13 cellular contexts compared by ENCODE assay signal in genomic region chr22:24144471-24145115, GRCh38. TPM values are rescaled to one million over a fixed set of nuclear protein-coding genes. Genes with fewer than 3 reads are reported as not detected.
A peak's percentile ranks its signal among the peaks of the same experiment; 100 is the strongest.
DNase-seq lines count a peak whose midpoint lies in the region; ATAC-seq and TF ChIP-seq lines count a peak whose summit lies in the region.
"Had no signal": no experiment of that assay in that cellular context is flagged by ENCODE, and none has a peak within 500 bp of the region (broad histone marks: within the 10 kb centered on the region; RNA-seq: fewer than 3 reads in every experiment).

No MANE protein-coding gene starts in this region.

- TF ChIP-seq CTCF in lower lobe of right lung (IDR thresholded peaks at IDR 0.05): no peak
- TF ChIP-seq CTCF in tibial nerve (IDR thresholded peaks at IDR 0.05): no peak

- no peak overlapping the region for H3K4me3 Mint-ChIP-seq in activated naive CD4-positive, alpha-beta T cell treated with anti-CD3 and anti-CD28 coated beads, Interleukin-2, amount 10 ng/mL, durations not matched to agents 7 days and 5 days
- H3K4me3 Mint-ChIP-seq in activated naive CD4-positive, alpha-beta T cell treated with anti-CD3 and anti-CD28 coated beads for 36 hours: no peak overlapping the region
- H3K4me3 Mint-ChIP-seq in activated CD8-positive, alpha-beta T cell treated with anti-CD3 and anti-CD28 coated beads, Interleukin-2, amount 10 ng/mL, durations not matched to agents 7 days and 5 days: no peak overlapping the region

- ATAC-seq in activated CD8-positive, alpha-beta T cell treated with anti-CD3 and anti-CD28 coated beads, Interleukin-2, amount 10 ng/mL, durations not matched to agents 7 days and 5 days: no peak
- ATAC-seq in lower lobe of right lung (no peak), GM19328 (IDR thresholded peaks at IDR 0.05; ENCODE audit: unreplicated experiment) (no peak)

- POLR2A ChIA-PET in activated CD8-positive, alpha-beta T cell treated with anti-CD3 and anti-CD28 coated beads, Interleukin-2, amount 10 ng/mL, durations not matched to agents 7 days and 5 days (lab: Charles Lee): interaction anchor here (1.4 to 3.9 kb wide), 2 partner anchors 9 to 11 kb away, joined by 3 to 30 read pairs; no protein-coding TSS in a partner anchor

- H3K4me1 Mint-ChIP-seq in activated naive CD4-positive, alpha-beta T cell treated with anti-CD3 and anti-CD28 coated beads, Interleukin-2, amount 10 ng/mL, durations not matched to agents 7 days and 5 days: peaks cover 84% of the 10 kb centered on the region
- peaks cover 72% of the 10 kb centered on the region for H3K4me1 Mint-ChIP-seq in activated naive CD4-positive, alpha-beta T cell treated with anti-CD3 and anti-CD28 coated beads for 36 hours (ENCODE audit: low read depth)
- H3K4me1 Mint-ChIP-seq in activated CD8-positive, alpha-beta T cell treated with anti-CD3 and anti-CD28 coated beads, Interleukin-2, amount 10 ng/mL, durations not matched to agents 7 days and 5 days (ENCODE audit: low read depth): peaks cover 89% of the 10 kb centered on the region

- no peak for DNase-seq in activated naive CD4-positive, alpha-beta T cell treated with anti-CD3 and anti-CD28 coated beads, Interleukin-2, amount 10 ng/mL, durations not matched to agents 7 days and 5 days
- no peak for DNase-seq in activated naive CD4-positive, alpha-beta T cell treated with anti-CD3 and anti-CD28 coated beads for 36 hours
- DNase-seq in activated CD8-positive, alpha-beta T cell treated with anti-CD3 and anti-CD28 coated beads, Interleukin-2, amount 10 ng/mL, durations not matched to agents 7 days and 5 days: no peak
- DNase-seq in lower lobe of right lung (no peak), tibial nerve (ENCODE audit: low spot score in 2 of 2) (no peak), Ammon's horn (ENCODE audit: low spot score) (no peak), cerebellum (ENCODE audit: low spot score) (no peak)
- DNase-seq: activated CD4-positive, alpha-beta T cell treated with anti-CD3 and anti-CD28 coated beads, Interleukin-2, amount 50 U/mL, for 4 hours; GDM1; HCEC 1CT; NCI-H446 treated with DMSO at 0.1 percent for 48 hours; SJCRH30 had no signal

- H3K27me3 Mint-ChIP-seq in activated naive CD4-positive, alpha-beta T cell treated with anti-CD3 and anti-CD28 coated beads, Interleukin-2, amount 10 ng/mL, durations not matched to agents 7 days and 5 days: no peaks in the 10 kb centered on the region
- H3K27me3 Mint-ChIP-seq in activated naive CD4-positive, alpha-beta T cell treated with anti-CD3 and anti-CD28 coated beads for 36 hours (ENCODE audit: low read depth): no peaks in the 10 kb centered on the region
- no peaks in the 10 kb centered on the region for H3K27me3 Mint-ChIP-seq in activated CD8-positive, alpha-beta T cell treated with anti-CD3 and anti-CD28 coated beads, Interleukin-2, amount 10 ng/mL, durations not matched to agents 7 days and 5 days (ENCODE audit: low read depth)

- no peak for TF ChIP-seq POLR2A in tibial nerve (IDR thresholded peaks at IDR 0.05)

- no peaks in the 10 kb centered on the region for H3K9me3 ChIP-seq in lower lobe of right lung
- H3K9me3 ChIP-seq in tibial nerve: no peaks in the 10 kb centered on the region
- H3K9me3 ChIP-seq: SJCRH30 had no signal

- H3K27ac ChIP-seq in lower lobe of right lung: peak overlapping the region; percentile 80
- peak overlapping the region in 3 of 4 donors; percentile 72 to 77 (median 77) for H3K27ac ChIP-seq in tibial nerve
- H3K27ac ChIP-seq: SJCRH30 had no signal

- intact Hi-C loops in activated naive CD4-positive, alpha-beta T cell treated with anti-CD3 and anti-CD28 coated beads for 36 hours (cut with micrococcal nuclease): no loop called here
- intact Hi-C loops in lower lobe of right lung (cut with DNase I): no loop called here

- H3K36me3 ChIP-seq in lower lobe of right lung (no peaks in the 10 kb centered on the region), tibial nerve (peaks cover 0 to 12% (median 0%) of the 10 kb centered on the region in 3 donors)
- H3K36me3 ChIP-seq: SJCRH30 had no signal

- H3K27ac Mint-ChIP-seq in activated naive CD4-positive, alpha-beta T cell treated with anti-CD3 and anti-CD28 coated beads, Interleukin-2, amount 10 ng/mL, durations not matched to agents 7 days and 5 days: peak overlapping the region; percentile 58
- H3K27ac Mint-ChIP-seq in activated naive CD4-positive, alpha-beta T cell treated with anti-CD3 and anti-CD28 coated beads for 36 hours: no peak overlapping the region
- peak overlapping the region; percentile 60 for H3K27ac Mint-ChIP-seq in activated CD8-positive, alpha-beta T cell treated with anti-CD3 and anti-CD28 coated beads, Interleukin-2, amount 10 ng/mL, durations not matched to agents 7 days and 5 days

- TF ChIP-seq EP300 in tibial nerve (IDR thresholded peaks at IDR 0.05): no peak

- no peaks in the 10 kb centered on the region for H3K9me3 Mint-ChIP-seq in activated naive CD4-positive, alpha-beta T cell treated with anti-CD3 and anti-CD28 coated beads, Interleukin-2, amount 10 ng/mL, durations not matched to agents 7 days and 5 days
- no peaks in the 10 kb centered on the region for H3K9me3 Mint-ChIP-seq in activated naive CD4-positive, alpha-beta T cell treated with anti-CD3 and anti-CD28 coated beads for 36 hours
- H3K9me3 Mint-ChIP-seq in activated CD8-positive, alpha-beta T cell treated with anti-CD3 and anti-CD28 coated beads, Interleukin-2, amount 10 ng/mL, durations not matched to agents 7 days and 5 days (ENCODE audit: insufficient read depth): no peaks in the 10 kb centered on the region

- CTCF ChIA-PET in activated naive CD4-positive, alpha-beta T cell treated with anti-CD3 and anti-CD28 coated beads, Interleukin-2, amount 10 ng/mL, durations not matched to agents 7 days and 5 days (lab: Charles Lee): interaction anchor here (1.6 kb wide), 1 partner anchor 10 kb away, joined by 5 read pairs; no protein-coding TSS in a partner anchor
- CTCF ChIA-PET in activated naive CD4-positive, alpha-beta T cell treated with anti-CD3 and anti-CD28 coated beads for 36 hours (lab: Charles Lee): interaction anchor here (0.6 to 0.9 kb wide), 2 partner anchors 9 to 612 kb away, joined by 3 read pairs; no protein-coding TSS in a partner anchor
- CTCF ChIA-PET in activated CD8-positive, alpha-beta T cell treated with anti-CD3 and anti-CD28 coated beads, Interleukin-2, amount 10 ng/mL, durations not matched to agents 7 days and 5 days (lab: Charles Lee): interaction anchor here (6.2 kb wide), 1 partner anchor 12 kb away, joined by 73 read pairs; no protein-coding TSS in a partner anchor

- H3K27me3 ChIP-seq in lower lobe of right lung (ENCODE audit: low read depth) (no peaks in the 10 kb centered on the region), tibial nerve (no peaks in the 10 kb centered on the region)
- H3K27me3 ChIP-seq: SJCRH30 had no signal

- WGBS in tibial nerve, 2 donors: 68 to 83% methylated on average over 3 of the region's 3 CpGs

- H3K4me3 ChIP-seq in lower lobe of right lung (no peak overlapping the region), tibial nerve (no peak overlapping the region)
- H3K4me3 ChIP-seq: SJCRH30 had no signal

- peaks cover 38% of the 10 kb centered on the region for H3K36me3 Mint-ChIP-seq in activated naive CD4-positive, alpha-beta T cell treated with anti-CD3 and anti-CD28 coated beads, Interleukin-2, amount 10 ng/mL, durations not matched to agents 7 days and 5 days
- H3K36me3 Mint-ChIP-seq in activated naive CD4-positive, alpha-beta T cell treated with anti-CD3 and anti-CD28 coated beads for 36 hours (ENCODE audit: low read depth): peaks cover 10% of the 10 kb centered on the region
- peaks cover 29% of the 10 kb centered on the region for H3K36me3 Mint-ChIP-seq in activated CD8-positive, alpha-beta T cell treated with anti-CD3 and anti-CD28 coated beads, Interleukin-2, amount 10 ng/mL, durations not matched to agents 7 days and 5 days (ENCODE audit: low read depth)

- peaks cover 86% of the 10 kb centered on the region for H3K4me1 ChIP-seq in lower lobe of right lung
- peaks cover 4 to 94% (median 61%) of the 10 kb centered on the region in 4 donors for H3K4me1 ChIP-seq in tibial nerve

RNA-seq across cellular contexts. Expression of gene SUSD2, which starts 36.7 kb away (rescaled TPM):
- under 1 TPM; 0.21 to 0.22 TPM for total RNA-seq in activated naive CD4-positive, alpha-beta T cell treated with anti-CD3 and anti-CD28 coated beads for 36 hours
- 1 to 10 TPM; 1.3 to 1.9 TPM for total RNA-seq in activated CD8-positive, alpha-beta T cell treated with anti-CD3 and anti-CD28 coated beads, Interleukin-2, amount 10 ng/mL, durations not matched to agents 7 days and 5 days
- total RNA-seq in lower lobe of right lung (200 TPM), tibial nerve (1 to 10 TPM; 9.0 to 9.6 (median 9.4) TPM), cerebellum (0.54 TPM)
- total RNA-seq: SJCRH30 had no signal

Comparison
In these comparisons a context has a peak if more than half of its experiments do, and no peak if none do; other contexts are left out.
1. RNA of gene SUSD2, which starts 36.7 kb away (total RNA-seq): 200 TPM in lower lobe of right lung (single experiment); 9.0 to 9.6 TPM in tibial nerve, 1.3 to 1.9 TPM in activated CD8-positive, alpha-beta T cell treated with anti-CD3 and anti-CD28 coated beads, Interleukin-2, amount 10 ng/mL, durations not matched to agents 7 days and 5 days, 0.54 TPM in cerebellum (single experiment) and 0.21 to 0.22 TPM in activated naive CD4-positive, alpha-beta T cell treated with anti-CD3 and anti-CD28 coated beads for 36 hours; every median in the first group is over 10 times any median in the second.